ENCODE assay signal across 10 cellular contexts in genomic region chr12:48883305-48884171, GRCh38. TPM values are rescaled to one million over a fixed set of nuclear protein-coding genes. Genes with fewer than 3 reads are reported as not detected.
DNase-seq lines count a peak whose midpoint lies in the region; ATAC-seq and TF ChIP-seq lines count a peak whose summit lies in the region.
"Had no signal": no experiment of that assay in that cellular context is flagged by ENCODE, and none has a peak within 500 bp of the region (broad histone marks: within the 10 kb centered on the region; RNA-seq: fewer than 3 reads in every experiment).

No MANE protein-coding gene starts in this region.

- TF ChIP-seq CTCF in foreskin keratinocyte (conservative IDR thresholded peaks at IDR 0.05) (no peak), omental fat pad (IDR thresholded peaks at IDR 0.05) (no peak)

- ATAC-seq in foreskin keratinocyte, result no peak
- no peak for ATAC-seq in omental fat pad (ENCODE audit: low FRiP score)
- no peak for ATAC-seq in activated naive CD8-positive, alpha-beta T cell treated with anti-CD3 and anti-CD28 coated beads, Interleukin-2, amount 50 U/mL, for 24 hours

- no peaks in the 10 kb centered on the region for H3K36me3 ChIP-seq in ectodermal cell (ENCODE audit: control insufficient read depth, insufficient read depth, low read length)
- H3K36me3 ChIP-seq in muscle layer of duodenum (ENCODE audit: control insufficient read depth in 1 of 2, insufficient read depth in 2 of 2, low read length in 2 of 2), result no peaks in the 10 kb centered on the region

- H3K36me3 Mint-ChIP-seq in activated naive CD8-positive, alpha-beta T cell treated with anti-CD3 and anti-CD28 coated beads, Interleukin-2, amount 50 U/mL, for 24 hours (ENCODE audit: low read depth), result no peaks in the 10 kb centered on the region

- DNase-seq in Daoy (ENCODE audit: low read depth) (peak; percentile 76), NCI-H2227 (lab: John Stamatoyannopoulos, UW; ENCODE audit: unreplicated experiment) (peak; percentile 48), foreskin keratinocyte (no peak), omental fat pad (ENCODE audit: low spot score) (no peak), ureter (ENCODE audit: low spot score) (no peak)
- DNase-seq in activated naive CD8-positive, alpha-beta T cell treated with anti-CD3 and anti-CD28 coated beads, Interleukin-2, amount 50 U/mL, for 24 hours, result no peak
- DNase-seq: CD8-positive, alpha-beta memory T cell; NCI-H1694 had no signal

- peaks cover 7% of the 10 kb centered on the region for H3K4me1 Mint-ChIP-seq in activated naive CD8-positive, alpha-beta T cell treated with anti-CD3 and anti-CD28 coated beads, Interleukin-2, amount 50 U/mL, for 24 hours

- H3K27ac ChIP-seq in ectodermal cell (ENCODE audit: insufficient read depth, low read depth, low read length, poor library complexity, severe bottlenecking), result peak overlapping the region; percentile 100
- H3K27ac ChIP-seq in muscle layer of duodenum (ENCODE audit: low read length), result peak overlapping the region; percentile 47
- no peak overlapping the region for H3K27ac ChIP-seq in foreskin keratinocyte

- H3K4me1 ChIP-seq in ectodermal cell (ENCODE audit: control insufficient read depth, insufficient read depth, low read length), result peaks cover 57% of the 10 kb centered on the region
- peaks cover 0 to 4% of the 10 kb centered on the region in 2 donors for H3K4me1 ChIP-seq in muscle layer of duodenum (ENCODE audit: control insufficient read depth in 1 of 2, insufficient read depth in 2 of 2, low read length in 2 of 2)
- no peaks in the 10 kb centered on the region for H3K4me1 ChIP-seq in foreskin keratinocyte

- no peak overlapping the region for H3K27ac Mint-ChIP-seq in activated naive CD8-positive, alpha-beta T cell treated with anti-CD3 and anti-CD28 coated beads, Interleukin-2, amount 50 U/mL, for 24 hours
- H3K27ac Mint-ChIP-seq: CD8-positive, alpha-beta memory T cell had no signal

- H3K4me3 ChIP-seq in ectodermal cell (ENCODE audit: insufficient read depth, low read depth, low read length), result peak overlapping the region; percentile 4
- no peak overlapping the region for H3K4me3 ChIP-seq in muscle layer of duodenum (ENCODE audit: low read depth in 1 of 2, low read length in 2 of 2)

- H3K4me3 Mint-ChIP-seq in activated naive CD8-positive, alpha-beta T cell treated with anti-CD3 and anti-CD28 coated beads, Interleukin-2, amount 50 U/mL, for 24 hours, result no peak overlapping the region
- H3K4me3 Mint-ChIP-seq: CD8-positive, alpha-beta memory T cell had no signal

- H3K27me3 Mint-ChIP-seq in activated naive CD8-positive, alpha-beta T cell treated with anti-CD3 and anti-CD28 coated beads, Interleukin-2, amount 50 U/mL, for 24 hours, result peaks cover 25% of the 10 kb centered on the region

- no peaks in the 10 kb centered on the region for H3K9me3 ChIP-seq in ectodermal cell (ENCODE audit: control insufficient read depth, low read length)
- H3K9me3 ChIP-seq in muscle layer of duodenum (ENCODE audit: control insufficient read depth in 1 of 2, low read length in 2 of 2), result no peaks in the 10 kb centered on the region

- 14% methylated on average over 14 of the region's 14 CpGs for WGBS in ectodermal cell, 2 experiments

- no peaks in the 10 kb centered on the region for H3K27me3 ChIP-seq in ectodermal cell (ENCODE audit: control insufficient read depth, insufficient read depth, low read length, poor library complexity, severe bottlenecking)
- peaks cover 8% of the 10 kb centered on the region for H3K27me3 ChIP-seq in muscle layer of duodenum (ENCODE audit: low read depth, low read length)
- peaks cover 61% of the 10 kb centered on the region for H3K27me3 ChIP-seq in foreskin keratinocyte

- H3K9me3 Mint-ChIP-seq in activated naive CD8-positive, alpha-beta T cell treated with anti-CD3 and anti-CD28 coated beads, Interleukin-2, amount 50 U/mL, for 24 hours, result no peaks in the 10 kb centered on the region
- H3K9me3 Mint-ChIP-seq: CD8-positive, alpha-beta memory T cell had no signal

RNA-seq across cellular contexts. Expression of gene RND1, which starts 17.9 kb away (rescaled TPM):
- total RNA-seq in Daoy (2014; rRNA removed; shearing (Covaris generic)), result 0.51 and 4.7 TPM in 2 replicates
- 30.5 TPM for polyA plus RNA-seq in ectodermal cell (2013, experiment 1 of 4)
- polyA plus RNA-seq in ectodermal cell (2013, experiment 2 of 4), result 27.9 TPM
- polyA plus RNA-seq in ectodermal cell (2013, experiment 3 of 4), result 29.8 TPM
- polyA plus RNA-seq in ectodermal cell (2013, experiment 4 of 4), result 35.8 TPM
- total RNA-seq in foreskin keratinocyte (0.07 and 0.11 TPM in 2 replicates), omental fat pad (1 to 10 TPM; 1.3 to 5.8 (median 4.6) TPM), ureter (1.9 TPM)
- polyA plus RNA-seq in foreskin keratinocyte, result 0.10 and 0.11 TPM in 2 replicates

RNA-seq across cellular contexts. Expression of gene DDX23, which starts 31.6 kb away (rescaled TPM):
- total RNA-seq in Daoy (2014; rRNA removed; shearing (Covaris generic)), result 132 and 146 TPM in 2 replicates
- polyA plus RNA-seq in ectodermal cell (2013, experiment 1 of 4), result 108 TPM
- 102 TPM for polyA plus RNA-seq in ectodermal cell (2013, experiment 2 of 4)
- polyA plus RNA-seq in ectodermal cell (2013, experiment 3 of 4), result 65.4 TPM
- polyA plus RNA-seq in ectodermal cell (2013, experiment 4 of 4), result 70.7 TPM
- total RNA-seq in foreskin keratinocyte, result 75.8 and 81.9 TPM in 2 replicates
- 43.2 and 49.7 TPM in 2 replicates for polyA plus RNA-seq in foreskin keratinocyte
- 10 to 100 TPM; 44.9 to 85.0 (median 62.0) TPM for total RNA-seq in omental fat pad
- total RNA-seq in ureter, result 71.7 TPM

RNA-seq across cellular contexts. Expression of gene FKBP11, which starts 41.8 kb away (rescaled TPM):
- total RNA-seq in Daoy (2014; rRNA removed; shearing (Covaris generic)), result 7.0 and 28.0 TPM in 2 replicates
- polyA plus RNA-seq in ectodermal cell (2013, experiment 1 of 4), result 27.6 TPM
- polyA plus RNA-seq in ectodermal cell (2013, experiment 2 of 4), result 25.0 TPM
- 26.7 TPM for polyA plus RNA-seq in ectodermal cell (2013, experiment 3 of 4)
- 24.4 TPM for polyA plus RNA-seq in ectodermal cell (2013, experiment 4 of 4)
- total RNA-seq in foreskin keratinocyte (29.4 and 31.8 TPM in 2 replicates), omental fat pad (10 to 100 TPM; 14.7 to 32.1 (median 22.5) TPM), ureter (24.9 TPM)
- polyA plus RNA-seq in foreskin keratinocyte, result 43.1 and 43.4 TPM in 2 replicates

Comparison
In these comparisons a context has a peak if more than half of its experiments do, and no peak if none do; other contexts are left out.
1. DNase-seq: peak in Daoy (single experiment) and NCI-H2227 (single experiment); none in foreskin keratinocyte (0 of 2), omental fat pad (single experiment), ureter (single experiment) and activated naive CD8-positive, alpha-beta T cell treated with anti-CD3 and anti-CD28 coated beads, Interleukin-2, amount 50 U/mL, for 24 hours (single experiment).